Comparison of ENCODE assay signal across 21 cellular contexts in the genomic region with DNA sequence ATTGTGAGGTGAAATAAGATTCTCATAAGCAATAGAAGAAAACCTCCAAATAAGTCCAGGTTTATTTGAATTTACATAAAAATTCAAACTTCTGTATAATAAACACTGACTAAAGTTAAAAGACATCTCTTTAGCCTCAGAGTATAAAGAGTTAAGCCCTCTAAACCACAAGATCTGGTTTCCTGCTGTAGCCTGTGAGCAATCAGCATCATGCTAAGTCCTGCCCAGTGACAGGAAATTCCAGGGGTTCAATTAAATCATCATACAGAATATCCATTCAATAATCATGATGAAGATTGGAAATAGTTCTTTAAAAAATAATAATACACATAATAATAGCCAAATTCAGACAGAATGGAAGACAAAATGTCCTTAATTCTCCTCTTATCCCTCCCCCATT.
DNase-seq lines count a peak whose midpoint lies in the region; FAIRE-seq and TF ChIP-seq lines count a peak whose summit lies in the region.
"Had no signal": no experiment of that assay in that cellular context is flagged by ENCODE, and none has a peak within 500 bp of the region (broad histone marks: within the 10 kb centered on the region; RNA-seq: fewer than 3 reads in every experiment).

No MANE protein-coding gene starts in this region.

- dilution Hi-C loops in keratinocyte (cut with MboI; ENCODE audit: extremely low pct_ligation_motif_present, low sequenced_read_pairs) = no loop called here

- no peaks in the 10 kb centered on the region for H3K27me3 Mint-ChIP-seq in type B pancreatic cell

- H3K79me2 ChIP-seq in keratinocyte (ENCODE audit: control insufficient read depth, insufficient read depth, low read length) = no peaks in the 10 kb centered on the region

- no peak overlapping the region for H3K9ac ChIP-seq in keratinocyte (ENCODE audit: control insufficient read depth, extremely low read depth, insufficient read depth, low read length)

- peaks cover 5% of the 10 kb centered on the region for H3K4me1 Mint-ChIP-seq in type B pancreatic cell (ENCODE audit: unreplicated experiment)
- H3K4me1 Mint-ChIP-seq: B cell; CD4-positive, alpha-beta memory T cell had no signal

- H3K36me3 ChIP-seq in bronchial epithelial cell (ENCODE audit: control insufficient read depth, insufficient read depth, low read length) (no peaks in the 10 kb centered on the region), keratinocyte (ENCODE audit: control insufficient read depth in 2 of 2, extremely low read depth in 1 of 2, insufficient read depth in 2 of 2, low read length in 2 of 2) (no peaks in the 10 kb centered on the region)
- H3K36me3 ChIP-seq: SJCRH30 had no signal

- no peak overlapping the region for H3K27ac ChIP-seq in keratinocyte (ENCODE audit: control insufficient read depth, insufficient read depth, low read length)
- H3K27ac ChIP-seq: A549, RWPE1, SJCRH30 had no signal

- no peaks in the 10 kb centered on the region for H3K9me3 ChIP-seq in keratinocyte (ENCODE audit: control insufficient read depth, low read depth, low read length)
- H3K9me3 ChIP-seq: A549, SJCRH30 had no signal

- H3K4me1 ChIP-seq in keratinocyte (ENCODE audit: control insufficient read depth, extremely low read depth, insufficient read depth, low read length) = peaks cover 4% of the 10 kb centered on the region
- H3K4me1 ChIP-seq: A549, SJCRH30 had no signal

- no peaks in the 10 kb centered on the region for H3K36me3 Mint-ChIP-seq in type B pancreatic cell
- H3K36me3 Mint-ChIP-seq: CD4-positive, alpha-beta memory T cell had no signal

- H3K9me1 ChIP-seq in keratinocyte (ENCODE audit: control insufficient read depth, extremely low read depth, insufficient read depth, low read length) = no peaks in the 10 kb centered on the region

- H2AFZ ChIP-seq in keratinocyte (ENCODE audit: control insufficient read depth, low read length) = no peak overlapping the region

- no peaks in the 10 kb centered on the region for H3K9me3 Mint-ChIP-seq in type B pancreatic cell
- H3K9me3 Mint-ChIP-seq: CD4-positive, alpha-beta memory T cell had no signal

- no peak overlapping the region for H3K27ac Mint-ChIP-seq in type B pancreatic cell
- H3K27ac Mint-ChIP-seq: B cell; CD4-positive, alpha-beta memory T cell had no signal

- DNase-seq in AG10803 (ENCODE audit: low read depth) (peak; percentile 18), M059J (ENCODE audit: low read depth) (peak; percentile 4), bronchial epithelial cell (ENCODE audit: low read depth) (peak; percentile 65), keratinocyte (ENCODE audit: low read depth, low spot score) (no peak), type B pancreatic cell (ENCODE audit: extremely low spot score, unreplicated experiment) (no peak), anterior cingulate cortex (lab: John Stamatoyannopoulos, UW) (no peak)
- DNase-seq in stimulated activated naive CD4-positive, alpha-beta T cell (lab: John Stamatoyannopoulos, UW) = no peak
- no peak for DNase-seq in activated T-cell treated with anti-CD3 and anti-CD28 coated beads, Interleukin-2, amount 50 U/mL, for 1 hour
- DNase-seq: CD4-positive, alpha-beta memory T cell; DND-41; GF-D8; Karpas-422; NCI-H1417; NCI-H1930; NCI-H526 treated with DMSO at 0.1 percent for 48 hours; NK-92 treated with Interleukin-12 subunit alpha and Interleukin-12 subunit beta, amount 100 ng/mL, for 24 hours; OCI-M1 had no signal

- H3K4me2 ChIP-seq in keratinocyte (ENCODE audit: control insufficient read depth, extremely low read depth, insufficient read depth, low read depth, low read length) = peak overlapping the region; percentile 7
- H3K4me2 ChIP-seq: A549 had no signal

- H4K20me1 ChIP-seq in keratinocyte (ENCODE audit: control insufficient read depth, extremely low read depth, insufficient read depth, low read length) = no peaks in the 10 kb centered on the region

- H3K27me3 ChIP-seq in bronchial epithelial cell (ENCODE audit: control insufficient read depth, insufficient read depth, low read length) (no peaks in the 10 kb centered on the region), keratinocyte (ENCODE audit: control insufficient read depth, extremely low read depth, insufficient read depth, low read length) (no peaks in the 10 kb centered on the region)
- H3K27me3 ChIP-seq: SJCRH30 had no signal

- H3K4me3 Mint-ChIP-seq in type B pancreatic cell = no peak overlapping the region
- H3K4me3 Mint-ChIP-seq: B cell; CD4-positive, alpha-beta memory T cell had no signal

- FAIRE-seq in bronchial epithelial cell (lab: Jason Lieb, UNC) (no peak), keratinocyte (lab: Jason Lieb, UNC) (no peak)
- FAIRE-seq: A549 had no signal

- no peak for TF ChIP-seq CTCF in AG10803 (conservative IDR thresholded peaks at IDR 0.05; ENCODE audit: low read length)
- no peak for TF ChIP-seq CTCF in bronchial epithelial cell (IDR thresholded peaks at IDR 0.05; ENCODE audit: insufficient read depth, low read length, severe bottlenecking)
- no peak for TF ChIP-seq CTCF in keratinocyte (optimal IDR thresholded peaks at IDR 0.05 in 1 of 3, IDR thresholded peaks at IDR 0.05 in 1 of 3, conservative IDR thresholded peaks at IDR 0.05 in 1 of 3; ENCODE audit: extremely low read depth in 1 of 3, insufficient read depth in 2 of 3, low read length in 3 of 3)
- TF ChIP-seq CTCF in type B pancreatic cell (conservative IDR thresholded peaks at IDR 0.05) = no peak

- H3K4me3 ChIP-seq in AG10803 (ENCODE audit: low read length) = no peak overlapping the region
- no peak overlapping the region for H3K4me3 ChIP-seq in bronchial epithelial cell (ENCODE audit: low read depth, low read length)
- no peak overlapping the region for H3K4me3 ChIP-seq in keratinocyte (ENCODE audit: control insufficient read depth in 2 of 3, extremely low read depth in 1 of 3, insufficient read depth in 2 of 3, low read depth in 1 of 3, low read length in 3 of 3)
- H3K4me3 ChIP-seq: A549, SJCRH30 had no signal

Comparison
In these comparisons a context has a peak if more than half of its experiments do, and no peak if none do; other contexts are left out.
1. DNase-seq: peak in AG10803 (single experiment), M059J (single experiment) and bronchial epithelial cell (single experiment); none in keratinocyte (single experiment), stimulated activated naive CD4-positive, alpha-beta T cell (0 of 6), type B pancreatic cell (single experiment), activated T-cell treated with anti-CD3 and anti-CD28 coated beads, Interleukin-2, amount 50 U/mL, for 1 hour (single experiment) and anterior cingulate cortex (0 of 58).